Comparison of ENCODE assay signal across 1 cellular context in genomic region chr2:129968605-129969004, GRCh38. TPM values are rescaled to one million over a fixed set of nuclear protein-coding genes. Genes with fewer than 3 reads are reported as not detected.
"Had no signal": no experiment of that assay in that cellular context is flagged by ENCODE, and none has a peak within 500 bp of the region (broad histone marks: within the 10 kb centered on the region; RNA-seq: fewer than 3 reads in every experiment).

No MANE protein-coding gene starts in this region.

RNA-seq across cellular contexts. Expression of gene RAB6C, which starts 10.9 kb away (rescaled TPM):
- polyA plus RNA-seq: IMR-90 had no signal
